ENCODE assay signal across 8 cellular contexts in genomic region chr6:20946037-20946436, GRCh38.
DNase-seq lines count a peak whose midpoint lies in the region; ATAC-seq and TF ChIP-seq lines count a peak whose summit lies in the region.

No MANE protein-coding gene starts in this region.

- no TSS peak for BruUV-seq in HCT116 (replicated peaks; lab: Mats Ljungman, UMichigan)

- TF ChIP-seq CTCF in HCT116 (IDR thresholded peaks at IDR 0.05 in 2 of 3, conservative IDR thresholded peaks at IDR 0.05 in 1 of 3; ENCODE audit: borderline replicate concordance in 1 of 3, insufficient read depth in 1 of 3, low read depth in 2 of 3, low read length in 2 of 3) (peak in 1 of 3 experiments; percentile 25; a peak in 2 of 6 replicates), dorsolateral prefrontal cortex (IDR thresholded peaks at IDR 0.05 in 54 of 56, conservative IDR thresholded peaks at IDR 0.05 in 2 of 56; ENCODE audit: low read depth in 1 of 56, partially characterized antibody in 56 of 56) (no peak)

- no peak overlapping the region for H2AFZ ChIP-seq in HCT116 (ENCODE audit: low read depth, low read length, poor library complexity, severe bottlenecking)

- peaks cover 4% of the 10 kb centered on the region for H3K4me1 Mint-ChIP-seq in activated CD4-positive, alpha-beta T cell treated with anti-CD3 and anti-CD28 coated beads, Interleukin-2, amount 10 ng/mL, durations not matched to agents 7 days and 5 days

- H3K36me3 Mint-ChIP-seq in activated CD4-positive, alpha-beta T cell treated with anti-CD3 and anti-CD28 coated beads, Interleukin-2, amount 10 ng/mL, durations not matched to agents 7 days and 5 days (ENCODE audit: low read depth) = peaks cover 6% of the 10 kb centered on the region

- intact Hi-C loops in HCT116 (cut with micrococcal nuclease) (no loop called here), dorsolateral prefrontal cortex (cut with DNase I) (no loop called here)

- POLR2A ChIA-PET in HCT116 (lab: Charles Lee) = no interaction called here
- POLR2A ChIA-PET in activated CD4-positive, alpha-beta T cell treated with anti-CD3 and anti-CD28 coated beads, Interleukin-2, amount 10 ng/mL, durations not matched to agents 7 days and 5 days (lab: Charles Lee) = no interaction called here

- no peak overlapping the region for H3K4me2 ChIP-seq in HCT116 (ENCODE audit: low read length)

- H3K4me3 ChIP-seq in HCT116 (replicated peaks in 1 of 2; ENCODE audit: low read depth in 1 of 2, low read length in 2 of 2) = no peak overlapping the region
- H3K4me3 ChIP-seq in dorsolateral prefrontal cortex = no peak overlapping the region

- no peaks in the 10 kb centered on the region for H3K9me2 ChIP-seq in HCT116 (ENCODE audit: insufficient read depth)

- H3K9ac ChIP-seq in HCT116 (ENCODE audit: low read length) = no peak overlapping the region

- peaks cover 0 to 9% of the 10 kb centered on the region in 2 experiments; a peak in 1 of 4 replicates for H3K9me3 ChIP-seq in HCT116 (ENCODE audit: control insufficient read depth in 1 of 2, insufficient read depth in 1 of 2, low read depth in 1 of 2, low read length in 2 of 2)

- H3K27me3 ChIP-seq in HCT116 (ENCODE audit: insufficient read depth, low read length) = no peaks in the 10 kb centered on the region
- no peaks in the 10 kb centered on the region for H3K27me3 ChIP-seq in dorsolateral prefrontal cortex

- H3K79me2 ChIP-seq in HCT116 (ENCODE audit: insufficient read depth, low read length) = 0 out of 2 replicates have a peak, but pooled peaks cover 3% of the 10 kb centered on the region

- H3K27ac ChIP-seq in HCT116 (ENCODE audit: low read depth, low read length) (no peak overlapping the region), dorsolateral prefrontal cortex (no peak overlapping the region)

- H3K27me3 Mint-ChIP-seq in activated CD4-positive, alpha-beta T cell treated with anti-CD3 and anti-CD28 coated beads, Interleukin-2, amount 10 ng/mL, durations not matched to agents 7 days and 5 days = no peaks in the 10 kb centered on the region

- H3K36me3 ChIP-seq in HCT116 (ENCODE audit: control insufficient read depth in 1 of 2, insufficient read depth in 2 of 2, low read length in 2 of 2) = no peaks in the 10 kb centered on the region

- peak; percentile 82 for ATAC-seq in GM18519 (IDR thresholded peaks at IDR 0.05; ENCODE audit: low FRiP score, unreplicated experiment)
- peak; percentile 77 for ATAC-seq in HCT116

- no peak for TF ChIP-seq POLR2A in HCT116 (IDR thresholded peaks at IDR 0.05; ENCODE audit: borderline replicate concordance, extremely low read depth, insufficient read depth, insufficient read length)

- RAD21 ChIA-PET in HCT116 (lab: Charles Lee; ENCODE audit: low non-redundant PET in 1 of 2, low total read pairs in 2 of 2, uncharacterized antibody in 2 of 2, unreplicated experiment in 2 of 2) = no interaction called here

- no peak overlapping the region for H3K27ac Mint-ChIP-seq in activated CD4-positive, alpha-beta T cell treated with anti-CD3 and anti-CD28 coated beads, Interleukin-2, amount 10 ng/mL, durations not matched to agents 7 days and 5 days

- H3K4me3 Mint-ChIP-seq in activated CD4-positive, alpha-beta T cell treated with anti-CD3 and anti-CD28 coated beads, Interleukin-2, amount 10 ng/mL, durations not matched to agents 7 days and 5 days = no peak overlapping the region

- H3K4me1 ChIP-seq in HCT116 (ENCODE audit: control insufficient read depth in 1 of 2, insufficient read depth in 2 of 2, low read length in 2 of 2) = peaks cover 0 to 8% of the 10 kb centered on the region in 2 experiments; a peak in 1 of 4 replicates

- H4K20me1 ChIP-seq in HCT116 (ENCODE audit: insufficient read depth) = no peaks in the 10 kb centered on the region

- peaks cover 6% of the 10 kb centered on the region for H3K9me3 Mint-ChIP-seq in activated CD4-positive, alpha-beta T cell treated with anti-CD3 and anti-CD28 coated beads, Interleukin-2, amount 10 ng/mL, durations not matched to agents 7 days and 5 days

- CTCF ChIA-PET in HCT116 (lab: Charles Lee) = interaction anchor here (0.5 kb wide), 1 partner anchor 421 kb away, joined by 5 read pairs; no protein-coding TSS in a partner anchor
- CTCF ChIA-PET in activated CD4-positive, alpha-beta T cell treated with anti-CD3 and anti-CD28 coated beads, Interleukin-2, amount 10 ng/mL, durations not matched to agents 7 days and 5 days (lab: Charles Lee) = no interaction called here

- DNase-seq in HCT116 (ENCODE audit: low read depth, low spot score) (no peak), NCI-H69 (lab: John Stamatoyannopoulos, UW) (peak; percentile 42), kidney tubule cell (ENCODE audit: low spot score) (peak; percentile 52), NCI-H2107 (lab: John Stamatoyannopoulos, UW) (no peak), dorsolateral prefrontal cortex (no peak), activated gamma-delta T cell (lab: John Stamatoyannopoulos, UW) (no peak)
- no peak for DNase-seq in activated CD4-positive, alpha-beta T cell treated with anti-CD3 and anti-CD28 coated beads, Interleukin-2, amount 10 ng/mL, durations not matched to agents 7 days and 5 days

- TF ChIP-seq RAD21 in HCT116 (IDR thresholded peaks at IDR 0.05; ENCODE audit: low read depth) = no peak

TF ChIP-seq in HCT116, 20 proteins besides CTCF, POLR2A, EP300 and RAD21:
- TF ChIP-seq TCF7L2 (IDR thresholded peaks at IDR 0.05; ENCODE audit: borderline replicate concordance, extremely low read depth, insufficient read depth, insufficient read length) = no peak
- no peak for TF ChIP-seq FOSL1 (IDR thresholded peaks at IDR 0.05; ENCODE audit: low read depth)
- TF ChIP-seq EZH2phosphoT487 (IDR thresholded peaks at IDR 0.05; ENCODE audit: borderline replicate concordance) = no peak
- TF ChIP-seq ZBTB33 (IDR thresholded peaks at IDR 0.05; ENCODE audit: extremely low read depth, insufficient replicate concordance, low read length) = no peak
- TF ChIP-seq POLR2AphosphoS5 (IDR thresholded peaks at IDR 0.05; ENCODE audit: low read depth, low read length) = no peak
- TF ChIP-seq REST (IDR thresholded peaks at IDR 0.05; ENCODE audit: low read depth) = no peak
- no peak for TF ChIP-seq ZNF274 (IDR thresholded peaks at IDR 0.05; ENCODE audit: low read depth, low read length)
- no peak for TF ChIP-seq CEBPB (IDR thresholded peaks at IDR 0.05; ENCODE audit: low read depth)
- no peak for TF ChIP-seq CBX3 (IDR thresholded peaks at IDR 0.05; ENCODE audit: low read depth)
- no peak for TF ChIP-seq ATF3 (IDR thresholded peaks at IDR 0.05)

Comparison
In these comparisons a context has a peak if more than half of its experiments do, and no peak if none do; other contexts are left out.
1. DNase-seq: peak in NCI-H69 (single experiment) and kidney tubule cell (single experiment); none in HCT116 (single experiment), NCI-H2107 (single experiment), dorsolateral prefrontal cortex (0 of 10), activated gamma-delta T cell (single experiment) and activated CD4-positive, alpha-beta T cell treated with anti-CD3 and anti-CD28 coated beads, Interleukin-2, amount 10 ng/mL, durations not matched to agents 7 days and 5 days (single experiment).